In genomic region chr1:51566260-51566659, GRCh38 we compare ENCODE assay signal across 1 cellular context.
TF ChIP-seq lines count a peak whose summit lies in the region.

No MANE protein-coding gene starts in this region.

TF ChIP-seq in HepG2, 621 proteins besides CTCF, POLR2A, EP300 and RAD21:
- no peak for TF ChIP-seq CC2D1A (CRISPR knock-in tag; IDR thresholded peaks at IDR 0.05)
- TF ChIP-seq TBL1XR1 (IDR thresholded peaks at IDR 0.05; ENCODE audit: borderline replicate concordance, low read length, partially characterized antibody): no peak
- no peak for TF ChIP-seq SRF (IDR thresholded peaks at IDR 0.05; ENCODE audit: low read depth, low read length)
- TF ChIP-seq ZNF577 (CRISPR knock-in tag; IDR thresholded peaks at IDR 0.05; ENCODE audit: borderline replicate concordance, low read depth): no peak
- no peak for TF ChIP-seq ARNT2 (CRISPR knock-in tag; IDR thresholded peaks at IDR 0.05; ENCODE audit: low read depth)
- no peak for TF ChIP-seq ZBTB26 (CRISPR knock-in tag; IDR thresholded peaks at IDR 0.05; ENCODE audit: borderline replicate concordance)
- TF ChIP-seq POGK (CRISPR knock-in tag; conservative IDR thresholded peaks at IDR 0.05): no peak
- no peak for TF ChIP-seq HMGXB3 (CRISPR knock-in tag; IDR thresholded peaks at IDR 0.05; ENCODE audit: borderline replicate concordance)
- TF ChIP-seq FOXK2 (IDR thresholded peaks at IDR 0.05): no peak
- no peak for TF ChIP-seq SRSF9 (IDR thresholded peaks at IDR 0.05; ENCODE audit: borderline replicate concordance, insufficient read depth, low read depth, low read length, poor library complexity, severe bottlenecking)
- no peak for TF ChIP-seq FUBP1 (CRISPR knock-in tag; IDR thresholded peaks at IDR 0.05; ENCODE audit: borderline replicate concordance)
- TF ChIP-seq ASH2L (IDR thresholded peaks at IDR 0.05; ENCODE audit: insufficient read length, low read depth, low read length): no peak
- TF ChIP-seq GABPA (IDR thresholded peaks at IDR 0.05; ENCODE audit: low read depth, low read length): no peak
- TF ChIP-seq GABPA (CRISPR knock-in tag; IDR thresholded peaks at IDR 0.05; ENCODE audit: low read depth): no peak
- no peak for TF ChIP-seq ZBED4 (CRISPR knock-in tag; IDR thresholded peaks at IDR 0.05; ENCODE audit: borderline replicate concordance)
- TF ChIP-seq ARID2 (CRISPR knock-in tag; IDR thresholded peaks at IDR 0.05; ENCODE audit: borderline replicate concordance): no peak
- no peak for TF ChIP-seq ZKSCAN1 (IDR thresholded peaks at IDR 0.05; ENCODE audit: low read length)
- no peak for TF ChIP-seq GLI4 (CRISPR knock-in tag; IDR thresholded peaks at IDR 0.05; ENCODE audit: borderline replicate concordance)
- no peak for TF ChIP-seq ZFAT (CRISPR knock-in tag; conservative IDR thresholded peaks at IDR 0.05)
